26 cellular contexts compared by ENCODE assay signal in the genomic region with DNA sequence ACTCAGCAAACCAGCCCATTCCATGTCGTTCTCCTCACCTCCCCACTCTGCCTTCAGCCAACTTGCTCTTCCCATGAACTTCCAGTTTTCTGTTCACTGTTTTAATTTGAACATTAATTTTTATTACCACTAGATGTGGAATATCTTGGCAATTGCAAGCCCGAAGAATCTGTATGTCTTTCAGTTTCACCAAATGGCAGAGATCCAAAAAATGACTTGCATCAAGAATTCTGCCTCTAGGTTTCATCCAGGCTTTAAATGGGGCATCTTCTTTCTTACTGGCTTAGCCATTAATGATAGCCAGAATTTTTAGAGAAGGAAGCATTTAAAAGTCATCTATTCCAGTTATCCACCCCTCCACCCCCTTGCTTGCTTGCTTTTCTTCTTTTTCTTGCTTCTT. TPM values are rescaled to one million over a fixed set of nuclear protein-coding genes. Genes with fewer than 3 reads are reported as not detected.
A peak's percentile ranks its signal among the peaks of the same experiment; 100 is the strongest.
DNase-seq lines count a peak whose midpoint lies in the region; ATAC-seq and TF ChIP-seq lines count a peak whose summit lies in the region.
"Had no signal": no experiment of that assay in that cellular context is flagged by ENCODE, and none has a peak within 500 bp of the region (broad histone marks: within the 10 kb centered on the region; RNA-seq: fewer than 3 reads in every experiment).

No MANE protein-coding gene starts in this region.

- H3K9me3 Mint-ChIP-seq in activated T-cell treated with anti-CD3 and anti-CD28 coated beads, Interleukin-2, amount 50 U/mL, for 72 hours: no peaks in the 10 kb centered on the region
- peaks cover 9% of the 10 kb centered on the region for H3K9me3 Mint-ChIP-seq in neural progenitor cell
- H3K9me3 Mint-ChIP-seq: activated B cell treated with CpG ODN at 0.5 μM for 24 hours had no signal

- H3K36me3 ChIP-seq in tibial nerve (no peaks in the 10 kb centered on the region), neural progenitor cell (no peaks in the 10 kb centered on the region)
- H3K36me3 ChIP-seq: lower lobe of right lung, neutrophil had no signal

- ATAC-seq in activated T-cell treated with anti-CD3 and anti-CD28 coated beads, Interleukin-2, amount 50 U/mL, for 72 hours (replicated peaks in 1 of 2): no peak
- no peak for ATAC-seq in left cardiac atrium
- ATAC-seq: lower lobe of right lung, Right ventricle myocardium inferior had no signal

- H3K4me1 Mint-ChIP-seq in activated T-cell treated with anti-CD3 and anti-CD28 coated beads, Interleukin-2, amount 50 U/mL, for 72 hours (ENCODE audit: low read depth): no peaks in the 10 kb centered on the region
- no peaks in the 10 kb centered on the region for H3K4me1 Mint-ChIP-seq in neural progenitor cell
- H3K4me1 Mint-ChIP-seq: activated B cell treated with CpG ODN at 0.5 μM for 24 hours had no signal

- H3K4me3 ChIP-seq in cardiac fibroblast (replicated peaks in 1 of 2; ENCODE audit: low read depth in 2 of 2, low read length in 2 of 2) (no peak overlapping the region), tibial nerve (no peak overlapping the region), neural progenitor cell (no peak overlapping the region)
- H3K4me3 ChIP-seq: GM12878, lower lobe of right lung had no signal

- DNase-seq in activated T-cell treated with anti-CD3 and anti-CD28 coated beads, Interleukin-2, amount 50 U/mL, for 72 hours: no peak
- DNase-seq in activated T-cell treated with anti-CD3 and anti-CD28 coated beads for 4 hours: no peak
- peak; percentile 21 to 47 for DNase-seq in cardiac fibroblast (ENCODE audit: low read depth in 2 of 2)
- peak; percentile 8 for DNase-seq in kidney tubule cell (ENCODE audit: low spot score)
- no peak for DNase-seq in left cardiac atrium
- DNase-seq in dermis blood vessel endothelial cell: no peak
- DNase-seq in tibial nerve (ENCODE audit: low spot score in 2 of 2): no peak
- no peak for DNase-seq in neural progenitor cell (ENCODE audit: low spot score)
- DNase-seq: activated B cell treated with CpG ODN at 0.5 μM for 24 hours; activated CD4-positive, alpha-beta T cell treated with anti-CD3 and anti-CD28 coated beads, Interleukin-2, amount 50 U/mL, for 48 hours; activated gamma-delta T cell; cerebellar nuclear complex; DND-41; effector CD4-positive, alpha-beta T cell; Karpas-422; lower lobe of right lung; NCI-H187 treated with DMSO at 0.1 percent for 48 hours; NCI-H2227 treated with DMSO at 0.1 percent for 48 hours; small intestine; stimulated activated CD4-positive, alpha-beta T cell treated with anti-CD3 and anti-CD28 coated beads, Interleukin-2, amount 100 ng/mL, for 24 hours; substantia nigra; T1000 had no signal

- no peak overlapping the region for H3K9ac ChIP-seq in neural progenitor cell

- H4K20me1 ChIP-seq in neural progenitor cell (ENCODE audit: low read depth): no peaks in the 10 kb centered on the region

- TF ChIP-seq CTCF in cardiac fibroblast (IDR thresholded peaks at IDR 0.05; ENCODE audit: low read depth, low read length) (no peak), tibial nerve (IDR thresholded peaks at IDR 0.05) (no peak), neural progenitor cell (IDR thresholded peaks at IDR 0.05) (no peak)

- H3K27me3 ChIP-seq in tibial nerve (no peaks in the 10 kb centered on the region), neural progenitor cell (no peaks in the 10 kb centered on the region)

- peaks cover 10% of the 10 kb centered on the region for H3K27me3 Mint-ChIP-seq in activated T-cell treated with anti-CD3 and anti-CD28 coated beads, Interleukin-2, amount 50 U/mL, for 72 hours (ENCODE audit: low read depth)
- H3K27me3 Mint-ChIP-seq in neural progenitor cell (ENCODE audit: insufficient read depth, low read depth): peaks cover 7% of the 10 kb centered on the region
- H3K27me3 Mint-ChIP-seq: activated B cell treated with CpG ODN at 0.5 μM for 24 hours had no signal

- no peak overlapping the region for H3K4me3 Mint-ChIP-seq in activated T-cell treated with anti-CD3 and anti-CD28 coated beads, Interleukin-2, amount 50 U/mL, for 72 hours
- no peak overlapping the region for H3K4me3 Mint-ChIP-seq in neural progenitor cell
- H3K4me3 Mint-ChIP-seq: activated B cell treated with CpG ODN at 0.5 μM for 24 hours had no signal

- H3K4me1 ChIP-seq in tibial nerve: no peaks in the 10 kb centered on the region
- no peaks in the 10 kb centered on the region for H3K4me1 ChIP-seq in neural progenitor cell
- H3K4me1 ChIP-seq: lower lobe of right lung had no signal

- H3F3A ChIP-seq in neural progenitor cell (ENCODE audit: low read depth): no peaks in the 10 kb centered on the region

- TF ChIP-seq POLR2A in tibial nerve (IDR thresholded peaks at IDR 0.05): no peak

- no peaks in the 10 kb centered on the region for H3K79me2 ChIP-seq in neural progenitor cell (ENCODE audit: low read depth)

- no peak overlapping the region for H2AFZ ChIP-seq in neural progenitor cell (replicated peaks)

- 31 to 32% methylated on average over 2 of the region's 2 CpGs for WGBS in tibial nerve, 2 donors

- H3K27ac Mint-ChIP-seq in activated T-cell treated with anti-CD3 and anti-CD28 coated beads, Interleukin-2, amount 50 U/mL, for 72 hours: peak overlapping the region; percentile 15
- no peak overlapping the region for H3K27ac Mint-ChIP-seq in neural progenitor cell
- H3K27ac Mint-ChIP-seq: activated B cell treated with CpG ODN at 0.5 μM for 24 hours had no signal

- H3K4me2 ChIP-seq in neural progenitor cell: no peak overlapping the region

- no peak overlapping the region for H3K27ac ChIP-seq in tibial nerve
- no peak overlapping the region for H3K27ac ChIP-seq in neural progenitor cell
- H3K27ac ChIP-seq: epithelial cell of prostate, lower lobe of right lung, neutrophil had no signal

- no peak for TF ChIP-seq EP300 in tibial nerve (IDR thresholded peaks at IDR 0.05)

- H3K9me3 ChIP-seq in tibial nerve (no peaks in the 10 kb centered on the region), neural progenitor cell (ENCODE audit: low read depth) (no peaks in the 10 kb centered on the region)
- H3K9me3 ChIP-seq: lower lobe of right lung, neutrophil had no signal

- intact Hi-C loops in left cardiac atrium (cut with DNase I): no loop called here

- H3K36me3 Mint-ChIP-seq in activated T-cell treated with anti-CD3 and anti-CD28 coated beads, Interleukin-2, amount 50 U/mL, for 72 hours (ENCODE audit: insufficient read depth in 2 of 2): no peaks in the 10 kb centered on the region
- peaks cover 36% of the 10 kb centered on the region for H3K36me3 Mint-ChIP-seq in neural progenitor cell

RNA-seq across cellular contexts. Expression of a gene that starts 39.0 kb away (rescaled TPM):
- not detected for total RNA-seq in activated T-cell treated with anti-CD3 and anti-CD28 coated beads, Interleukin-2, amount 50 U/mL, for 72 hours
- total RNA-seq in left cardiac atrium (10 to 100 TPM; 69.6 to 79.5 TPM), dermis blood vessel endothelial cell (2.6 and 3.3 TPM in 2 replicates), tibial nerve (10 to 100 TPM in 1 of 4 donors, 1 to 10 TPM in 3; 4.2 to 11.8 (median 4.8) TPM), neural progenitor cell (ENCODE audit: low replicate concordance) (18.4 and 27.4 TPM in 2 replicates)
- total RNA-seq: activated B cell treated with CpG ODN at 0.5 μM for 24 hours had no signal

Comparison
In these comparisons a context has a peak if more than half of its experiments do, and no peak if none do; other contexts are left out.
1. DNase-seq: peak in cardiac fibroblast (2 of 2) and kidney tubule cell (single experiment); none in activated T-cell treated with anti-CD3 and anti-CD28 coated beads, Interleukin-2, amount 50 U/mL, for 72 hours (0 of 2), activated T-cell treated with anti-CD3 and anti-CD28 coated beads for 4 hours (single experiment), left cardiac atrium (single experiment), dermis blood vessel endothelial cell (single experiment), tibial nerve (0 of 2) and neural progenitor cell (single experiment).